ENCODE assay signal across 9 cellular contexts in genomic region chr1:6580588-6581270, GRCh38. TPM values are rescaled to one million over a fixed set of nuclear protein-coding genes. Genes with fewer than 3 reads are reported as not detected.
DNase-seq lines count a peak whose midpoint lies in the region; ATAC-seq and TF ChIP-seq lines count a peak whose summit lies in the region.
"Had no signal": no experiment of that assay in that cellular context is flagged by ENCODE, and none has a peak within 500 bp of the region (broad histone marks: within the 10 kb centered on the region; RNA-seq: fewer than 3 reads in every experiment).

No MANE protein-coding gene starts in this region.

- H3K4me1 ChIP-seq in NT2/D1 (ENCODE audit: insufficient read depth, insufficient read length) (peaks cover 9% of the 10 kb centered on the region), mucosa of descending colon (ENCODE audit: low read depth) (peaks cover 37% of the 10 kb centered on the region)

- TF ChIP-seq CTCF in coronary artery (IDR thresholded peaks at IDR 0.05) = no peak
- no peak for TF ChIP-seq CTCF in mucosa of descending colon (IDR thresholded peaks at IDR 0.05)

- intact Hi-C loops in mucosa of descending colon (cut with DNase I, micrococcal nuclease) = no loop called here

- ATAC-seq in mucosa of descending colon (peak; percentile 2), GM21737 (IDR thresholded peaks at IDR 0.05; ENCODE audit: unreplicated experiment) (no peak)

- H3K4me3 ChIP-seq in NT2/D1 (ENCODE audit: insufficient read length, low read depth) (peak overlapping the region; percentile 75), coronary artery (peak overlapping the region; percentile 96), mucosa of descending colon (peak overlapping the region; percentile 83)

- DNase-seq in EH (ENCODE audit: low read depth) (peak; percentile 26), NT2/D1 (ENCODE audit: low read depth, low spot score) (no peak), coronary artery (ENCODE audit: low spot score) (no peak), mucosa of descending colon (no peak), activated gamma-delta T cell treated with Interleukin-2 at 50 U/mL for 16 hours (no peak), KG1 (lab: John Stamatoyannopoulos, UW) (no peak), NCI-H748 treated with DMSO at 0.1 percent for 48 hours (lab: John Stamatoyannopoulos, UW) (no peak)

- peak overlapping the region; percentile 87 for H3K9ac ChIP-seq in NT2/D1 (ENCODE audit: insufficient read length, low read depth)

- no peaks in the 10 kb centered on the region for H3K9me3 ChIP-seq in NT2/D1 (ENCODE audit: insufficient read depth, low read length)
- H3K9me3 ChIP-seq in mucosa of descending colon = no peaks in the 10 kb centered on the region

- peak overlapping the region; percentile 93 to 98 for H3K27ac ChIP-seq in coronary artery

- H3K27me3 ChIP-seq in NT2/D1 (ENCODE audit: insufficient read depth, insufficient read length) = no peaks in the 10 kb centered on the region

- H3K36me3 ChIP-seq in NT2/D1 (ENCODE audit: insufficient read depth, insufficient read length, low read length) (peaks cover 12% of the 10 kb centered on the region), mucosa of descending colon (ENCODE audit: low read depth) (no peaks in the 10 kb centered on the region)

RNA-seq across cellular contexts. Expression of gene ZBTB48, which starts 0.9 kb away (rescaled TPM):
- 10 to 100 TPM; 36.8 to 53.9 (median 42.3) TPM for total RNA-seq in mucosa of descending colon

RNA-seq across cellular contexts. Expression of gene KLHL21, which starts 21.9 kb away (rescaled TPM):
- 10 to 100 TPM in 2 of 3 donors, 1 to 10 TPM in 1; 8.7 to 68.2 (median 10.7) TPM for total RNA-seq in mucosa of descending colon

RNA-seq across cellular contexts. Expression of gene TAS1R1, which starts 25.6 kb away (rescaled TPM):
- total RNA-seq in mucosa of descending colon = under 1 TPM in 2 of 3 donors, not detected in 1; 0.13 to 0.14 TPM
- total RNA-seq: SK-MEL-5 had no signal

RNA-seq across cellular contexts. Expression of gene NOL9, which starts 26.4 kb away (rescaled TPM):
- total RNA-seq in mucosa of descending colon = 10 to 100 TPM; 20.0 to 28.3 (median 21.1) TPM

RNA-seq across cellular contexts. Expression of gene PHF13, which starts 32.8 kb away (rescaled TPM):
- total RNA-seq in mucosa of descending colon = 10 to 100 TPM in 1 of 3 donors, 1 to 10 TPM in 2; 6.6 to 21.5 (median 8.9) TPM
